12 cellular contexts compared by ENCODE assay signal in genomic region chr12:11767029-11767724, GRCh38.
DNase-seq lines count a peak whose midpoint lies in the region; ATAC-seq and TF ChIP-seq lines count a peak whose summit lies in the region.
"Had no signal": no experiment of that assay in that cellular context is flagged by ENCODE, and none has a peak within 500 bp of the region (broad histone marks: within the 10 kb centered on the region; RNA-seq: fewer than 3 reads in every experiment).

No MANE protein-coding gene starts in this region.

- H3K36me3 Mint-ChIP-seq in activated CD4-positive, alpha-beta T cell treated with anti-CD3 and anti-CD28 coated beads for 36 hours (ENCODE audit: low read depth) = peaks cover 34% of the 10 kb centered on the region
- H3K36me3 Mint-ChIP-seq in activated CD8-positive, alpha-beta T cell treated with anti-CD3 and anti-CD28 coated beads for 36 hours (ENCODE audit: low read depth) = peaks cover 9% of the 10 kb centered on the region

- POLR2A ChIA-PET in activated CD4-positive, alpha-beta T cell treated with anti-CD3 and anti-CD28 coated beads for 36 hours (lab: Charles Lee) = interaction anchor here (1.0 to 2.4 kb wide), 3 partner anchors 67 to 243 kb away, joined by 3 to 19 read pairs (median 8); partner anchors contain the start of gene ETV6
- POLR2A ChIA-PET in activated CD8-positive, alpha-beta T cell treated with anti-CD3 and anti-CD28 coated beads for 36 hours (lab: Charles Lee) = interaction anchor here (0.5 to 1.7 kb wide), 4 partner anchors 12 to 1906 kb away, joined by 3 to 6 read pairs (median 5); no protein-coding TSS in a partner anchor

- H3K27me3 Mint-ChIP-seq in activated CD4-positive, alpha-beta T cell treated with anti-CD3 and anti-CD28 coated beads for 36 hours = no peaks in the 10 kb centered on the region
- no peaks in the 10 kb centered on the region for H3K27me3 Mint-ChIP-seq in activated CD8-positive, alpha-beta T cell treated with anti-CD3 and anti-CD28 coated beads for 36 hours

- CTCF ChIA-PET in activated CD4-positive, alpha-beta T cell treated with anti-CD3 and anti-CD28 coated beads for 36 hours (lab: Charles Lee) = interaction anchor here (1.1 to 1.4 kb wide), 3 partner anchors 29 to 266 kb away, joined by 3 to 8 read pairs (median 3); no protein-coding TSS in a partner anchor
- CTCF ChIA-PET in activated CD8-positive, alpha-beta T cell treated with anti-CD3 and anti-CD28 coated beads for 36 hours (lab: Charles Lee) = interaction anchor here (1.2 to 1.3 kb wide), 2 partner anchors 7 to 135 kb away, joined by 3 to 5 read pairs; no protein-coding TSS in a partner anchor

- peaks cover 57% of the 10 kb centered on the region for H3K4me1 ChIP-seq in stomach smooth muscle (ENCODE audit: control insufficient read depth, insufficient read depth, low read length)

- peaks cover 100% of the 10 kb centered on the region for H3K4me1 Mint-ChIP-seq in activated CD4-positive, alpha-beta T cell treated with anti-CD3 and anti-CD28 coated beads for 36 hours
- H3K4me1 Mint-ChIP-seq in activated CD8-positive, alpha-beta T cell treated with anti-CD3 and anti-CD28 coated beads for 36 hours (ENCODE audit: low read depth) = peaks cover 94% of the 10 kb centered on the region

- no peaks in the 10 kb centered on the region for H3K36me3 ChIP-seq in stomach smooth muscle (ENCODE audit: control insufficient read depth in 2 of 2, insufficient read depth in 2 of 2, low read length in 2 of 2)

- H3K4me3 Mint-ChIP-seq in activated CD4-positive, alpha-beta T cell treated with anti-CD3 and anti-CD28 coated beads for 36 hours = peak overlapping the region; percentile 32
- peak overlapping the region; percentile 41 for H3K4me3 Mint-ChIP-seq in activated CD8-positive, alpha-beta T cell treated with anti-CD3 and anti-CD28 coated beads for 36 hours

- H3K27ac ChIP-seq in layer of hippocampus (ENCODE audit: low read depth, low read length) (peak overlapping the region; percentile 60), stomach smooth muscle (ENCODE audit: low read length) (peak overlapping the region; percentile 94)

- no peak for DNase-seq in activated CD4-positive, alpha-beta T cell treated with anti-CD3 and anti-CD28 coated beads for 36 hours
- DNase-seq in activated CD4-positive, alpha-beta T cell treated with anti-CD3 and anti-CD28 coated beads for 4 hours = no peak
- no peak for DNase-seq in activated CD8-positive, alpha-beta T cell treated with anti-CD3 and anti-CD28 coated beads for 36 hours
- DNase-seq in RPMI8226 = no peak
- DNase-seq in NCI-H446 treated with DMSO at 0.1 percent for 48 hours (lab: John Stamatoyannopoulos, UW) = no peak
- DNase-seq in inferior parietal cortex (ENCODE audit: extremely low spot score) = no peak
- DNase-seq: body of pancreas, NCI-H1092 treated with DMSO at 0.1 percent for 48 hours had no signal

- H3K9me3 ChIP-seq in stomach smooth muscle (ENCODE audit: control insufficient read depth in 2 of 2, low read length in 2 of 2) = no peaks in the 10 kb centered on the region
- H3K9me3 ChIP-seq: body of pancreas had no signal

- peak overlapping the region; percentile 30 to 63 for H3K9ac ChIP-seq in stomach smooth muscle (ENCODE audit: low read length in 2 of 2)

- H3K27me3 ChIP-seq in layer of hippocampus (ENCODE audit: control insufficient read depth, insufficient read depth, low read length) (no peaks in the 10 kb centered on the region), stomach smooth muscle (ENCODE audit: control insufficient read depth in 1 of 2, insufficient read depth in 2 of 2, low read length in 2 of 2) (no peaks in the 10 kb centered on the region)
- H3K27me3 ChIP-seq: body of pancreas had no signal

- no peaks in the 10 kb centered on the region for H3K9me3 Mint-ChIP-seq in activated CD4-positive, alpha-beta T cell treated with anti-CD3 and anti-CD28 coated beads for 36 hours (ENCODE audit: low read depth)
- H3K9me3 Mint-ChIP-seq in activated CD8-positive, alpha-beta T cell treated with anti-CD3 and anti-CD28 coated beads for 36 hours = no peaks in the 10 kb centered on the region

- TF ChIP-seq CTCF in activated CD8-positive, alpha-beta T cell treated with anti-CD3 and anti-CD28 coated beads for 36 hours (IDR thresholded peaks at IDR 0.05) = no peak

- intact Hi-C loops in activated CD4-positive, alpha-beta T cell treated with anti-CD3 and anti-CD28 coated beads for 36 hours (cut with DNase I, micrococcal nuclease) = loop anchor here (2.0 to 10.0 kb wide), 7 partner anchors 54 to 948 kb away; partner anchors contain the start of gene CDKN1B (in 1 of the 2)
- intact Hi-C loops in activated CD8-positive, alpha-beta T cell treated with anti-CD3 and anti-CD28 coated beads for 36 hours (cut with micrococcal nuclease) = loop anchor here (5.0 kb wide), 3 partner anchors 35 to 240 kb away; no protein-coding TSS in a partner anchor

- H3K27ac Mint-ChIP-seq in activated CD4-positive, alpha-beta T cell treated with anti-CD3 and anti-CD28 coated beads for 36 hours = peak overlapping the region; percentile 84
- H3K27ac Mint-ChIP-seq in activated CD8-positive, alpha-beta T cell treated with anti-CD3 and anti-CD28 coated beads for 36 hours = peak overlapping the region; percentile 85

- ATAC-seq in activated CD4-positive, alpha-beta T cell treated with anti-CD3 and anti-CD28 coated beads for 36 hours = no peak
- no peak for ATAC-seq in activated CD8-positive, alpha-beta T cell treated with anti-CD3 and anti-CD28 coated beads for 36 hours
- ATAC-seq: activated CD4-positive, CD25-positive, alpha-beta regulatory T cell treated with anti-CD3 and anti-CD28 coated beads, Interleukin-2, amount 50 U/mL, for 24 hours; body of pancreas; Panc1 had no signal

- no peak overlapping the region for H3K4me3 ChIP-seq in stomach smooth muscle (ENCODE audit: low read length in 2 of 2)
- H3K4me3 ChIP-seq: body of pancreas had no signal
